In the genomic region with DNA sequence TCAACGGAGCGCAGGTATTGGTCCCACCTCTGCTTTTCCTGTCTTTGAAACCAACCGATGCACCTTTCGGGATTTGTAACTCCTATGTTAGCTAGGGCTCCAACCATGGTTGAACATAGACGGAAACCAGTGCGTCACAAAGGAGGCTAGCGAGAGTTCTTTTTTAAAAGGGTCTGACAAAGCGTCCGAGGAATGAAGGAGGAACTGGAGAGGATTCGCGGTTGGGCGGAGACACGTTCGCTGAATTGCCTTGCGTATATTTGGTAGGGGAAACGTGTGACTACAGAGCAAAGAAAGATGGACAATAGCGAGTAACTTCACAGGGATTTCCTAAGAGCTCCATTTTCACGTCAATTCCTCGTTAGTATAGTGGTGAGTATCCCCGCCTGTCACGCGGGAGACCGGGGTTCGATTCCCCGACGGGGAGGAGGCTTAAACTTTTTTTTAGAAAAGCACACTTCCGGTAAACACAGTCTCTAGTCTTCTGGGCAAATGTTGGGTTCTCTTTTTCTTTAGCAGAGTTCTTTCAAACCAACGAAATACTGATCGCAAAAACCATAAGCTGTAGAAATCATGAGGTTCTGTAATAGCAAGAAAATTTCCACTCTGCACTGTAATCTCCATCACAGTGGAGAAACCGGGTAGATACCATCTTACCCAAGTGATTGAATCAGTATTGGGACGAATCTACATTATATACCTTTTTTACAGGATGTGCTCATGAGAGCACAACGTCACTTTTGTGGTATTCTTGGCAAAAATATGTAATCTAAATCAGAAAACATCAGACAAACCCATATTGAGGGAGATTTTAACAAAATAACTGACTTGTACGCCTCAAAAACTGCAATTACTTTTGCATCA, we compare ENCODE assay signal across 1 cellular context.
A peak's percentile ranks its signal among the peaks of the same experiment; 100 is the strongest.
TF ChIP-seq lines count a peak whose summit lies in the region.

No MANE protein-coding gene starts in this region.

TF ChIP-seq in K562, 482 proteins besides CTCF, POLR2A, EP300 and RAD21 (continued from another document and continues in another):
- TF ChIP-seq, protein P1, sequence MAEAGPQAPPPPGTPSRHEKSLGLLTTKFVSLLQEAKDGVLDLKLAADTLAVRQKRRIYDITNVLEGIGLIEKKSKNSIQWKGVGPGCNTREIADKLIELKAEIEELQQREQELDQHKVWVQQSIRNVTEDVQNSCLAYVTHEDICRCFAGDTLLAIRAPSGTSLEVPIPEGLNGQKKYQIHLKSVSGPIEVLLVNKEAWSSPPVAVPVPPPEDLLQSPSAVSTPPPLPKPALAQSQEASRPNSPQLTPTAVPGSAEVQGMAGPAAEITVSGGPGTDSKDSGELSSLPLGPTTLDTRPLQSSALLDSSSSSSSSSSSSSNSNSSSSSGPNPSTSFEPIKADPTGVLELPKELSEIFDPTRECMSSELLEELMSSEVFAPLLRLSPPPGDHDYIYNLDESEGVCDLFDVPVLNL (CRISPR knock-in tag; IDR thresholded peaks at IDR 0.05; ENCODE audit: low read depth) = no peak
- TF ChIP-seq SOX6 (IDR thresholded peaks at IDR 0.05) (peak; percentile 86), KLF13 (tag; IDR thresholded peaks at IDR 0.05; ENCODE audit: borderline replicate concordance, low read depth) (peak; percentile 38; the same call in 1 of the 2 replicates), KLF16 (IDR thresholded peaks at IDR 0.05) (no peak), NCOA6 (IDR thresholded peaks at IDR 0.05) (no peak), DPF2 (IDR thresholded peaks at IDR 0.05) (peak; percentile 65; the same call in 1 of the 2 replicates), KDM4B (IDR thresholded peaks at IDR 0.05; ENCODE audit: borderline replicate concordance in 2 of 2, low read depth in 1 of 2) (no peak), PTRF (tag; IDR thresholded peaks at IDR 0.05) (no peak), TBL1XR1 (IDR thresholded peaks at IDR 0.05; ENCODE audit: low read length in 2 of 2) (peak in 1 of 2 experiments; percentile 75; a peak in 1 of 4 replicates), ZNF699 (CRISPR knock-in tag; IDR thresholded peaks at IDR 0.05; ENCODE audit: insufficient replicate concordance) (no peak), SRSF3 (IDR thresholded peaks at IDR 0.05; ENCODE audit: insufficient read depth, low read length) (no peak), ZNF75A (CRISPR knock-in tag; IDR thresholded peaks at IDR 0.05) (no peak), BDP1 (IDR thresholded peaks at IDR 0.05; ENCODE audit: insufficient read depth, insufficient read length) (peak; percentile 83), THRAP3 (IDR thresholded peaks at IDR 0.05; ENCODE audit: borderline replicate concordance) (no peak), LEF1 (IDR thresholded peaks at IDR 0.05) (peak; percentile 64; the same call in 1 of the 2 replicates), PHF8 (IDR thresholded peaks at IDR 0.05; ENCODE audit: borderline replicate concordance, low read length) (peak; percentile 34; the same call in 1 of the 2 replicates), ZNF551 (CRISPR knock-in tag; IDR thresholded peaks at IDR 0.05) (no peak), KLF6 (CRISPR knock-in tag; IDR thresholded peaks at IDR 0.05; ENCODE audit: borderline replicate concordance) (no peak), YY1 (IDR thresholded peaks at IDR 0.05; ENCODE audit: borderline replicate concordance in 1 of 3, control insufficient read depth in 1 of 3, extremely low read depth in 1 of 3, insufficient read depth in 3 of 3, insufficient read length in 1 of 3, insufficient replicate concordance in 2 of 3, low read depth in 1 of 3, low read length in 2 of 3) (peak in 1 of 3 experiments; percentile 49), SP2 (IDR thresholded peaks at IDR 0.05; ENCODE audit: extremely low read depth, low read depth, low read length, poor library complexity, severe bottlenecking) (no peak), ZEB2 (IDR thresholded peaks at IDR 0.05) (0 out of 2 replicates have a peak, but pooled peaks have one; percentile 30), EP400 (IDR thresholded peaks at IDR 0.05) (no peak; the same call in 1 of the 2 replicates), ARID1B (IDR thresholded peaks at IDR 0.05) (peak; percentile 6; the same call in 1 of the 2 replicates), MEF2A (IDR thresholded peaks at IDR 0.05; ENCODE audit: control insufficient read depth, low read depth, low read length) (0 out of 2 replicates have a peak, but pooled peaks have one; percentile 27), ZNF586 (CRISPR knock-in tag; conservative IDR thresholded peaks at IDR 0.05) (no peak), JUNB (CRISPR knock-in tag; conservative IDR thresholded peaks at IDR 0.05) (no peak), ZNF41 (CRISPR knock-in tag; conservative IDR thresholded peaks at IDR 0.05) (no peak)
- TF ChIP-seq, protein P2, sequence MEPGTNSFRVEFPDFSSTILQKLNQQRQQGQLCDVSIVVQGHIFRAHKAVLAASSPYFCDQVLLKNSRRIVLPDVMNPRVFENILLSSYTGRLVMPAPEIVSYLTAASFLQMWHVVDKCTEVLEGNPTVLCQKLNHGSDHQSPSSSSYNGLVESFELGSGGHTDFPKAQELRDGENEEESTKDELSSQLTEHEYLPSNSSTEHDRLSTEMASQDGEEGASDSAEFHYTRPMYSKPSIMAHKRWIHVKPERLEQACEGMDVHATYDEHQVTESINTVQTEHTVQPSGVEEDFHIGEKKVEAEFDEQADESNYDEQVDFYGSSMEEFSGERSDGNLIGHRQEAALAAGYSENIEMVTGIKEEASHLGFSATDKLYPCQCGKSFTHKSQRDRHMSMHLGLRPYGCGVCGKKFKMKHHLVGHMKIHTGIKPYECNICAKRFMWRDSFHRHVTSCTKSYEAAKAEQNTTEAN (CRISPR knock-in tag; IDR thresholded peaks at IDR 0.05) = no peak
- TF ChIP-seq, protein P3, sequence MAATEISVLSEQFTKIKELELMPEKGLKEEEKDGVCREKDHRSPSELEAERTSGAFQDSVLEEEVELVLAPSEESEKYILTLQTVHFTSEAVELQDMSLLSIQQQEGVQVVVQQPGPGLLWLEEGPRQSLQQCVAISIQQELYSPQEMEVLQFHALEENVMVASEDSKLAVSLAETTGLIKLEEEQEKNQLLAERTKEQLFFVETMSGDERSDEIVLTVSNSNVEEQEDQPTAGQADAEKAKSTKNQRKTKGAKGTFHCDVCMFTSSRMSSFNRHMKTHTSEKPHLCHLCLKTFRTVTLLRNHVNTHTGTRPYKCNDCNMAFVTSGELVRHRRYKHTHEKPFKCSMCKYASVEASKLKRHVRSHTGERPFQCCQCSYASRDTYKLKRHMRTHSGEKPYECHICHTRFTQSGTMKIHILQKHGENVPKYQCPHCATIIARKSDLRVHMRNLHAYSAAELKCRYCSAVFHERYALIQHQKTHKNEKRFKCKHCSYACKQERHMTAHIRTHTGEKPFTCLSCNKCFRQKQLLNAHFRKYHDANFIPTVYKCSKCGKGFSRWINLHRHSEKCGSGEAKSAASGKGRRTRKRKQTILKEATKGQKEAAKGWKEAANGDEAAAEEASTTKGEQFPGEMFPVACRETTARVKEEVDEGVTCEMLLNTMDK (IDR thresholded peaks at IDR 0.05; ENCODE audit: borderline replicate concordance, insufficient read depth, low read depth, low read length, poor library complexity, severe bottlenecking) = no peak
- TF ChIP-seq, protein P4, sequence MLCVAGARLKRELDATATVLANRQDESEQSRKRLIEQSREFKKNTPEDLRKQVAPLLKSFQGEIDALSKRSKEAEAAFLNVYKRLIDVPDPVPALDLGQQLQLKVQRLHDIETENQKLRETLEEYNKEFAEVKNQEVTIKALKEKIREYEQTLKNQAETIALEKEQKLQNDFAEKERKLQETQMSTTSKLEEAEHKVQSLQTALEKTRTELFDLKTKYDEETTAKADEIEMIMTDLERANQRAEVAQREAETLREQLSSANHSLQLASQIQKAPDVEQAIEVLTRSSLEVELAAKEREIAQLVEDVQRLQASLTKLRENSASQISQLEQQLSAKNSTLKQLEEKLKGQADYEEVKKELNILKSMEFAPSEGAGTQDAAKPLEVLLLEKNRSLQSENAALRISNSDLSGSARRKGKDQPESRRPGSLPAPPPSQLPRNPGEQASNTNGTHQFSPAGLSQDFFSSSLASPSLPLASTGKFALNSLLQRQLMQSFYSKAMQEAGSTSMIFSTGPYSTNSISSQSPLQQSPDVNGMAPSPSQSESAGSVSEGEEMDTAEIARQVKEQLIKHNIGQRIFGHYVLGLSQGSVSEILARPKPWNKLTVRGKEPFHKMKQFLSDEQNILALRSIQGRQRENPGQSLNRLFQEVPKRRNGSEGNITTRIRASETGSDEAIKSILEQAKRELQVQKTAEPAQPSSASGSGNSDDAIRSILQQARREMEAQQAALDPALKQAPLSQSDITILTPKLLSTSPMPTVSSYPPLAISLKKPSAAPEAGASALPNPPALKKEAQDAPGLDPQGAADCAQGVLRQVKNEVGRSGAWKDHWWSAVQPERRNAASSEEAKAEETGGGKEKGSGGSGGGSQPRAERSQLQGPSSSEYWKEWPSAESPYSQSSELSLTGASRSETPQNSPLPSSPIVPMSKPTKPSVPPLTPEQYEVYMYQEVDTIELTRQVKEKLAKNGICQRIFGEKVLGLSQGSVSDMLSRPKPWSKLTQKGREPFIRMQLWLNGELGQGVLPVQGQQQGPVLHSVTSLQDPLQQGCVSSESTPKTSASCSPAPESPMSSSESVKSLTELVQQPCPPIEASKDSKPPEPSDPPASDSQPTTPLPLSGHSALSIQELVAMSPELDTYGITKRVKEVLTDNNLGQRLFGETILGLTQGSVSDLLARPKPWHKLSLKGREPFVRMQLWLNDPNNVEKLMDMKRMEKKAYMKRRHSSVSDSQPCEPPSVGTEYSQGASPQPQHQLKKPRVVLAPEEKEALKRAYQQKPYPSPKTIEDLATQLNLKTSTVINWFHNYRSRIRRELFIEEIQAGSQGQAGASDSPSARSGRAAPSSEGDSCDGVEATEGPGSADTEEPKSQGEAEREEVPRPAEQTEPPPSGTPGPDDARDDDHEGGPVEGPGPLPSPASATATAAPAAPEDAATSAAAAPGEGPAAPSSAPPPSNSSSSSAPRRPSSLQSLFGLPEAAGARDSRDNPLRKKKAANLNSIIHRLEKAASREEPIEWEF (CRISPR knock-in tag; IDR thresholded peaks at IDR 0.05) = no peak
- TF ChIP-seq, protein P5, sequence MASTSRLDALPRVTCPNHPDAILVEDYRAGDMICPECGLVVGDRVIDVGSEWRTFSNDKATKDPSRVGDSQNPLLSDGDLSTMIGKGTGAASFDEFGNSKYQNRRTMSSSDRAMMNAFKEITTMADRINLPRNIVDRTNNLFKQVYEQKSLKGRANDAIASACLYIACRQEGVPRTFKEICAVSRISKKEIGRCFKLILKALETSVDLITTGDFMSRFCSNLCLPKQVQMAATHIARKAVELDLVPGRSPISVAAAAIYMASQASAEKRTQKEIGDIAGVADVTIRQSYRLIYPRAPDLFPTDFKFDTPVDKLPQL (IDR thresholded peaks at IDR 0.05; ENCODE audit: extremely low read depth, insufficient read length) = no peak
- TF ChIP-seq, protein P6, sequence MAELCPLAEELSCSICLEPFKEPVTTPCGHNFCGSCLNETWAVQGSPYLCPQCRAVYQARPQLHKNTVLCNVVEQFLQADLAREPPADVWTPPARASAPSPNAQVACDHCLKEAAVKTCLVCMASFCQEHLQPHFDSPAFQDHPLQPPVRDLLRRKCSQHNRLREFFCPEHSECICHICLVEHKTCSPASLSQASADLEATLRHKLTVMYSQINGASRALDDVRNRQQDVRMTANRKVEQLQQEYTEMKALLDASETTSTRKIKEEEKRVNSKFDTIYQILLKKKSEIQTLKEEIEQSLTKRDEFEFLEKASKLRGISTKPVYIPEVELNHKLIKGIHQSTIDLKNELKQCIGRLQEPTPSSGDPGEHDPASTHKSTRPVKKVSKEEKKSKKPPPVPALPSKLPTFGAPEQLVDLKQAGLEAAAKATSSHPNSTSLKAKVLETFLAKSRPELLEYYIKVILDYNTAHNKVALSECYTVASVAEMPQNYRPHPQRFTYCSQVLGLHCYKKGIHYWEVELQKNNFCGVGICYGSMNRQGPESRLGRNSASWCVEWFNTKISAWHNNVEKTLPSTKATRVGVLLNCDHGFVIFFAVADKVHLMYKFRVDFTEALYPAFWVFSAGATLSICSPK (IDR thresholded peaks at IDR 0.05; ENCODE audit: borderline replicate concordance) = no peak
- TF ChIP-seq, protein P7, sequence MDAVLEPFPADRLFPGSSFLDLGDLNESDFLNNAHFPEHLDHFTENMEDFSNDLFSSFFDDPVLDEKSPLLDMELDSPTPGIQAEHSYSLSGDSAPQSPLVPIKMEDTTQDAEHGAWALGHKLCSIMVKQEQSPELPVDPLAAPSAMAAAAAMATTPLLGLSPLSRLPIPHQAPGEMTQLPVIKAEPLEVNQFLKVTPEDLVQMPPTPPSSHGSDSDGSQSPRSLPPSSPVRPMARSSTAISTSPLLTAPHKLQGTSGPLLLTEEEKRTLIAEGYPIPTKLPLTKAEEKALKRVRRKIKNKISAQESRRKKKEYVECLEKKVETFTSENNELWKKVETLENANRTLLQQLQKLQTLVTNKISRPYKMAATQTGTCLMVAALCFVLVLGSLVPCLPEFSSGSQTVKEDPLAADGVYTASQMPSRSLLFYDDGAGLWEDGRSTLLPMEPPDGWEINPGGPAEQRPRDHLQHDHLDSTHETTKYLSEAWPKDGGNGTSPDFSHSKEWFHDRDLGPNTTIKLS (IDR thresholded peaks at IDR 0.05; ENCODE audit: borderline replicate concordance, low read depth) = no peak
- TF ChIP-seq, protein P8, sequence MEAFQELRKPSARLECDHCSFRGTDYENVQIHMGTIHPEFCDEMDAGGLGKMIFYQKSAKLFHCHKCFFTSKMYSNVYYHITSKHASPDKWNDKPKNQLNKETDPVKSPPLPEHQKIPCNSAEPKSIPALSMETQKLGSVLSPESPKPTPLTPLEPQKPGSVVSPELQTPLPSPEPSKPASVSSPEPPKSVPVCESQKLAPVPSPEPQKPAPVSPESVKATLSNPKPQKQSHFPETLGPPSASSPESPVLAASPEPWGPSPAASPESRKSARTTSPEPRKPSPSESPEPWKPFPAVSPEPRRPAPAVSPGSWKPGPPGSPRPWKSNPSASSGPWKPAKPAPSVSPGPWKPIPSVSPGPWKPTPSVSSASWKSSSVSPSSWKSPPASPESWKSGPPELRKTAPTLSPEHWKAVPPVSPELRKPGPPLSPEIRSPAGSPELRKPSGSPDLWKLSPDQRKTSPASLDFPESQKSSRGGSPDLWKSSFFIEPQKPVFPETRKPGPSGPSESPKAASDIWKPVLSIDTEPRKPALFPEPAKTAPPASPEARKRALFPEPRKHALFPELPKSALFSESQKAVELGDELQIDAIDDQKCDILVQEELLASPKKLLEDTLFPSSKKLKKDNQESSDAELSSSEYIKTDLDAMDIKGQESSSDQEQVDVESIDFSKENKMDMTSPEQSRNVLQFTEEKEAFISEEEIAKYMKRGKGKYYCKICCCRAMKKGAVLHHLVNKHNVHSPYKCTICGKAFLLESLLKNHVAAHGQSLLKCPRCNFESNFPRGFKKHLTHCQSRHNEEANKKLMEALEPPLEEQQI (IDR thresholded peaks at IDR 0.05) = peak; percentile 72
